ENCODE assay signal across 8 cellular contexts in genomic region chr1:216310776-216311175, GRCh38.
A peak's percentile ranks its signal among the peaks of the same experiment; 100 is the strongest.
DNase-seq lines count a peak whose midpoint lies in the region; ATAC-seq and TF ChIP-seq lines count a peak whose summit lies in the region.

No MANE protein-coding gene starts in this region.

- TF ChIP-seq POLR2A in thyroid gland (IDR thresholded peaks at IDR 0.05) = no peak

- H3K4me3 ChIP-seq in astrocyte of the cerebellum (ENCODE audit: low read depth, low read length) (no peak overlapping the region), mucosa of descending colon (no peak overlapping the region), thyroid gland (replicated peaks in 1 of 3) (no peak overlapping the region)

- ATAC-seq in mucosa of descending colon = peak; percentile 38
- ATAC-seq in GM18511 (IDR thresholded peaks at IDR 0.05; ENCODE audit: unreplicated experiment) = no peak

- 8 to 10% methylated on average over 4 of the region's 4 CpGs for WGBS in thyroid gland, 2 donors

- in situ Hi-C loops in GM13977 (cut with MboI; ENCODE audit: low pct_unique_long_range_greater_than_20kb, low sequenced_read_pairs, unreplicated experiment) (no loop called here), astrocyte of the cerebellum (cut with HindIII; ENCODE audit: low sequenced_read_pairs) (no loop called here)

- TF ChIP-seq CTCF in 22Rv1 (IDR thresholded peaks at IDR 0.05) (peak; percentile 85), GM13977 (IDR thresholded peaks at IDR 0.05; ENCODE audit: extremely low read depth, insufficient read depth, missing control alignments) (peak; percentile 50), astrocyte of the cerebellum (IDR thresholded peaks at IDR 0.05; ENCODE audit: low read depth, low read length, missing control alignments) (peak; percentile 63), mucosa of descending colon (IDR thresholded peaks at IDR 0.05) (no peak), thyroid gland (IDR thresholded peaks at IDR 0.05) (no peak)

- DNase-seq in GM13977 (ENCODE audit: low spot score) (peak; percentile 5), NCI-H2029 (lab: John Stamatoyannopoulos, UW) (peak; percentile 37), astrocyte of the cerebellum (ENCODE audit: low read depth) (no peak), mucosa of descending colon (peak in 1 of 3 donors; percentile 20), thyroid gland (no peak), DMS79 treated with DMSO at 0.1 percent for 48 hours (lab: John Stamatoyannopoulos, UW) (no peak)

- H3K27ac ChIP-seq in 22Rv1 (no peak overlapping the region), thyroid gland (no peak overlapping the region)

- H3K27me3 ChIP-seq in thyroid gland = no peaks in the 10 kb centered on the region

- H3K4me1 ChIP-seq in mucosa of descending colon (ENCODE audit: low read depth) (no peaks in the 10 kb centered on the region), thyroid gland (peaks cover 0 to 5% of the 10 kb centered on the region in 2 donors)

- H3K36me3 ChIP-seq in mucosa of descending colon (ENCODE audit: low read depth) (no peaks in the 10 kb centered on the region), thyroid gland (no peaks in the 10 kb centered on the region)

- intact Hi-C loops in mucosa of descending colon (cut with DNase I, micrococcal nuclease) (no loop called here), thyroid gland (cut with DNase I) (no loop called here)

- H3K9me3 ChIP-seq in mucosa of descending colon (no peaks in the 10 kb centered on the region), thyroid gland (no peaks in the 10 kb centered on the region)

Comparison
In these comparisons a context has a peak if more than half of its experiments do, and no peak if none do; other contexts are left out.
1. CTCF ChIP-seq: peak in 22Rv1 (single experiment), GM13977 (single experiment) and astrocyte of the cerebellum (single experiment); none in mucosa of descending colon (single experiment) and thyroid gland (0 of 6).
2. DNase-seq: peak in GM13977 (single experiment) and NCI-H2029 (single experiment); none in astrocyte of the cerebellum (single experiment), thyroid gland (0 of 2) and DMS79 treated with DMSO at 0.1 percent for 48 hours (single experiment).